2 cellular contexts compared by ENCODE assay signal in the genomic region with DNA sequence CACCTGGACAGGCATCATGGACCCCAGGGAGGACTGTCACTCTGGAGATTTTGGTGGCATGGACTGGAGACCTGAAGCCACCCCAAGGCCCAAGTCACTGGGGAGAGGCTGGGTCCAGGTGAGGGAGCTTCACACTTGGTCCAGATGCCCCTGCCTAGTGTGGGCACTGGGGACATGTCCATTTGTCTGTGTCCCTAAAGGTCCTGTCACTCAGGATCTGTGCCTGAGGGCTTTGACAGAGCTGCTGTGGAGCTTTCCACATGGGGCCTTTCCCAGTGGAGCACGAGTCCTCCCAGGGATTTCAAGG.
TF ChIP-seq lines count a peak whose summit lies in the region.

No MANE protein-coding gene starts in this region.

TF ChIP-seq in A549, 52 proteins besides CTCF, POLR2A, EP300 and RAD21:
- TF ChIP-seq ZNF302 (CRISPR knock-in tag; IDR thresholded peaks at IDR 0.05) = no peak
- TF ChIP-seq, protein P1, sequence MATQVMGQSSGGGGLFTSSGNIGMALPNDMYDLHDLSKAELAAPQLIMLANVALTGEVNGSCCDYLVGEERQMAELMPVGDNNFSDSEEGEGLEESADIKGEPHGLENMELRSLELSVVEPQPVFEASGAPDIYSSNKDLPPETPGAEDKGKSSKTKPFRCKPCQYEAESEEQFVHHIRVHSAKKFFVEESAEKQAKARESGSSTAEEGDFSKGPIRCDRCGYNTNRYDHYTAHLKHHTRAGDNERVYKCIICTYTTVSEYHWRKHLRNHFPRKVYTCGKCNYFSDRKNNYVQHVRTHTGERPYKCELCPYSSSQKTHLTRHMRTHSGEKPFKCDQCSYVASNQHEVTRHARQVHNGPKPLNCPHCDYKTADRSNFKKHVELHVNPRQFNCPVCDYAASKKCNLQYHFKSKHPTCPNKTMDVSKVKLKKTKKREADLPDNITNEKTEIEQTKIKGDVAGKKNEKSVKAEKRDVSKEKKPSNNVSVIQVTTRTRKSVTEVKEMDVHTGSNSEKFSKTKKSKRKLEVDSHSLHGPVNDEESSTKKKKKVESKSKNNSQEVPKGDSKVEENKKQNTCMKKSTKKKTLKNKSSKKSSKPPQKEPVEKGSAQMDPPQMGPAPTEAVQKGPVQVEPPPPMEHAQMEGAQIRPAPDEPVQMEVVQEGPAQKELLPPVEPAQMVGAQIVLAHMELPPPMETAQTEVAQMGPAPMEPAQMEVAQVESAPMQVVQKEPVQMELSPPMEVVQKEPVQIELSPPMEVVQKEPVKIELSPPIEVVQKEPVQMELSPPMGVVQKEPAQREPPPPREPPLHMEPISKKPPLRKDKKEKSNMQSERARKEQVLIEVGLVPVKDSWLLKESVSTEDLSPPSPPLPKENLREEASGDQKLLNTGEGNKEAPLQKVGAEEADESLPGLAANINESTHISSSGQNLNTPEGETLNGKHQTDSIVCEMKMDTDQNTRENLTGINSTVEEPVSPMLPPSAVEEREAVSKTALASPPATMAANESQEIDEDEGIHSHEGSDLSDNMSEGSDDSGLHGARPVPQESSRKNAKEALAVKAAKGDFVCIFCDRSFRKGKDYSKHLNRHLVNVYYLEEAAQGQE (IDR thresholded peaks at IDR 0.05) = no peak

TF ChIP-seq in K562, 482 proteins besides CTCF, POLR2A, EP300 and RAD21:
- TF ChIP-seq NBN (IDR thresholded peaks at IDR 0.05; ENCODE audit: low read depth) = no peak
- TF ChIP-seq GTF2F1 (IDR thresholded peaks at IDR 0.05; ENCODE audit: low read depth, low read length) = no peak
- TF ChIP-seq TAF1 (IDR thresholded peaks at IDR 0.05; ENCODE audit: control insufficient read depth, extremely low read depth, insufficient read depth, low read length, severe bottlenecking) = no peak
- no peak for TF ChIP-seq CCNT2 (IDR thresholded peaks at IDR 0.05; ENCODE audit: borderline replicate concordance, extremely low read depth, insufficient read length, low read depth, low read length)
- no peak for TF ChIP-seq RBM25 (IDR thresholded peaks at IDR 0.05; ENCODE audit: low read depth, low read length, severe bottlenecking)
- no peak for TF ChIP-seq PRPF4 (IDR thresholded peaks at IDR 0.05; ENCODE audit: insufficient read depth, low read depth, low read length, poor library complexity, severe bottlenecking)
- TF ChIP-seq ZNF780A (CRISPR knock-in tag; IDR thresholded peaks at IDR 0.05) = no peak
- TF ChIP-seq HSF4 (CRISPR knock-in tag; IDR thresholded peaks at IDR 0.05; ENCODE audit: borderline replicate concordance) = no peak
- no peak for TF ChIP-seq PTTG1 (tag; IDR thresholded peaks at IDR 0.05; ENCODE audit: low read depth)
- no peak for TF ChIP-seq NFE2L1 (tag; IDR thresholded peaks at IDR 0.05; ENCODE audit: borderline replicate concordance, low read depth)
- TF ChIP-seq CREBBP (IDR thresholded peaks at IDR 0.05; ENCODE audit: low read depth, low read length) = no peak
- TF ChIP-seq SIN3B (IDR thresholded peaks at IDR 0.05; ENCODE audit: low read depth) = no peak
